ENCODE assay signal across 8 cellular contexts in the genomic region with DNA sequence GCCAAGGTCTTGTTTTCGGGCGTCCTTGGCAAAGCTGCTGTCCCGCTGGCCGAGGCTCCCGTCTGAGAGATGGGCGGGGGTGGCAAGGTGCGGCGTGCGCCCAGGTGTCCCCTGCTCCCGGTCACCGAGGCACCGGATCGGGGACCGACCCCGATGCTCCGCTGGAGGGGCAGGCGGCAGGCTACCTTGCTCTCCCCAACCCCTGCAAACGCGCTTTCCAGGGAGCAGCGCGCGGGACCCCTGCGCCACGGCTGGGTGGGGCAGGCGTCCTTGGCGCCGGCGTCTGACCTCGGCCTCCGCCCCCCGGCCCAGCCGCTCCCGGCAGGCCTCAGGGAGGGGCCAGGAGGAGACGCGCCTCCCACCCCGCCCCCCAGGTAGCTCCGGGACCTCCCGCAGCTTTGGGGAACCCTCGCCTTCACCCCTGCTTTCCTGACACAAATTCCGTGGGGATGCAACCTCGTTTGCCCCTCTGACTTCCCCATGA. TPM values are rescaled to one million over a fixed set of nuclear protein-coding genes. Genes with fewer than 3 reads are reported as not detected.
A peak's percentile ranks its signal among the peaks of the same experiment; 100 is the strongest.
DNase-seq lines count a peak whose midpoint lies in the region; ATAC-seq and TF ChIP-seq lines count a peak whose summit lies in the region.

No MANE protein-coding gene starts in this region.

- BruUV-seq in A673 (replicated peaks; lab: Mats Ljungman, UMichigan) = no TSS peak

- DNase-seq in A673 (ENCODE audit: low spot score) (no peak), stomach (no peak), HUDEP-2 (lab: John Stamatoyannopoulos, UW; ENCODE audit: unreplicated experiment in 76 of 76) (no peak), dedifferentiated amniotic fluid mesenchymal stem cell (ENCODE audit: extremely low spot score) (no peak)
- peak; percentile 21 for DNase-seq in activated T-cell treated with anti-CD3 and anti-CD28 coated beads, Interleukin-2, amount 50 U/mL, for 4 hours

- no peak for TF ChIP-seq POLR2A in stomach (IDR thresholded peaks at IDR 0.05)

- H3K36me3 ChIP-seq in A673 (ENCODE audit: insufficient read depth, low read length, poor library complexity, severe bottlenecking) (no peaks in the 10 kb centered on the region), HEK293 (ENCODE audit: control insufficient read depth in 2 of 2, insufficient read depth in 1 of 2, low read length in 2 of 2) (no peaks in the 10 kb centered on the region), stomach (no peaks in the 10 kb centered on the region)

- TF ChIP-seq EP300 in stomach (IDR thresholded peaks at IDR 0.05) = no peak

- H3K27me3 Mint-ChIP-seq in activated T-cell treated with anti-CD3 and anti-CD28 coated beads, Interleukin-2, amount 50 U/mL, for 4 hours (ENCODE audit: low read depth) = peaks cover 4% of the 10 kb centered on the region

- H3K9me3 Mint-ChIP-seq in activated T-cell treated with anti-CD3 and anti-CD28 coated beads, Interleukin-2, amount 50 U/mL, for 4 hours = no peaks in the 10 kb centered on the region

- H3K36me3 Mint-ChIP-seq in activated T-cell treated with anti-CD3 and anti-CD28 coated beads, Interleukin-2, amount 50 U/mL, for 4 hours (ENCODE audit: insufficient read depth) = no peaks in the 10 kb centered on the region

- H3K27ac ChIP-seq in A673 (ENCODE audit: low read depth, low read length, poor library complexity, severe bottlenecking) (no peak overlapping the region), HEK293 (ENCODE audit: extremely low read depth, low read depth, low read length) (no peak overlapping the region), stomach (peak overlapping the region; percentile 51 to 73 (median 59))

- no peaks in the 10 kb centered on the region for H3K27me3 ChIP-seq in A673 (replicated peaks; ENCODE audit: insufficient read depth, low read depth, low read length, poor library complexity)
- H3K27me3 ChIP-seq in stomach = peaks cover 0 to 72% (median 19%) of the 10 kb centered on the region in 3 donors

- H3K4me1 ChIP-seq in A673 (ENCODE audit: insufficient read depth, low read length, poor library complexity, severe bottlenecking) = peaks cover 24% of the 10 kb centered on the region
- H3K4me1 ChIP-seq in HEK293 (ENCODE audit: control insufficient read depth, insufficient read depth, low read length) = no peaks in the 10 kb centered on the region
- peaks cover 18 to 48% (median 44%) of the 10 kb centered on the region in 4 donors for H3K4me1 ChIP-seq in stomach

- peak overlapping the region; percentile 90 for H3K4me3 Mint-ChIP-seq in activated T-cell treated with anti-CD3 and anti-CD28 coated beads, Interleukin-2, amount 50 U/mL, for 4 hours

- CTCF ChIA-PET in A673 (lab: Charles Lee) (no interaction called here), HEK293 (lab: Yijun Ruan, JAX) (interaction anchor here (0.5 to 1.0 kb wide), 2 partner anchors 12 to 36 kb away, joined by 3 read pairs; no protein-coding TSS in a partner anchor)

- peak overlapping the region; percentile 50 for H3K4me3 ChIP-seq in A673 (ENCODE audit: low read depth, low read length, poor library complexity, severe bottlenecking)
- H3K4me3 ChIP-seq in HEK293 (ENCODE audit: low read depth, low read length) = peak overlapping the region; percentile 49
- H3K4me3 ChIP-seq in iPS-11a (ENCODE audit: low read depth, low read length) = peak overlapping the region; percentile 85
- peak overlapping the region; percentile 52 to 79 (median 54) for H3K4me3 ChIP-seq in stomach

- 0 to 4% (median 1%) methylated on average over 15 to 41 of the region's 41 CpGs for WGBS in stomach, 5 donors

- peaks cover 36% of the 10 kb centered on the region for H3K4me1 Mint-ChIP-seq in activated T-cell treated with anti-CD3 and anti-CD28 coated beads, Interleukin-2, amount 50 U/mL, for 4 hours (ENCODE audit: low read depth)

- TF ChIP-seq CTCF in A673 (conservative IDR thresholded peaks at IDR 0.05; ENCODE audit: low read depth, low read length) (no peak), HEK293 (tag by site-specific recombination; IDR thresholded peaks at IDR 0.05) (no peak), stomach (IDR thresholded peaks at IDR 0.05) (no peak)

- POLR2A ChIA-PET in A673 (lab: Charles Lee; ENCODE audit: low non-redundant PET) = no interaction called here
- POLR2A ChIA-PET in HEK293 (lab: Yijun Ruan, JAX) = interaction anchor here (0.6 to 0.8 kb wide), 2 partner anchors 11 to 16 kb away, joined by 3 read pairs; no protein-coding TSS in a partner anchor

- peak; percentile 27 to 32 for ATAC-seq in activated T-cell treated with anti-CD3 and anti-CD28 coated beads, Interleukin-2, amount 50 U/mL, for 4 hours
- ATAC-seq in HG02678 (IDR thresholded peaks at IDR 0.05; ENCODE audit: unreplicated experiment) = no peak

- H3K9me3 ChIP-seq in A673 (ENCODE audit: low read depth, low read length, poor library complexity, severe bottlenecking) (no peaks in the 10 kb centered on the region), HEK293 (ENCODE audit: control insufficient read depth, insufficient read depth, low read depth, low read length) (no peaks in the 10 kb centered on the region), stomach (no peaks in the 10 kb centered on the region)

- intact Hi-C loops in A673 (cut with micrococcal nuclease; ENCODE audit: unreplicated experiment) = no loop called here
- intact Hi-C loops in stomach (cut with DNase I; ENCODE audit: low total_unique reads) = no loop called here

TF ChIP-seq in HEK293, 187 proteins besides CTCF, POLR2A, EP300 and RAD21 (continues in another document):
- TF ChIP-seq GLIS2 (tag by site-specific recombination; IDR thresholded peaks at IDR 0.05) (peak; percentile 86), ZBTB7A (tag by site-specific recombination; IDR thresholded peaks at IDR 0.05; ENCODE audit: low read depth) (no peak), ZNF335 (tag by site-specific recombination; conservative IDR thresholded peaks at IDR 0.05) (peak; percentile 47), HOXD13 (CRISPR knock-in tag; IDR thresholded peaks at IDR 0.05; ENCODE audit: borderline replicate concordance) (no peak), KLF9 (tag by site-specific recombination; IDR thresholded peaks at IDR 0.05; ENCODE audit: low read depth) (peak; percentile 36; the same call in 1 of the 2 replicates), ZNF214 (tag by site-specific recombination; IDR thresholded peaks at IDR 0.05; ENCODE audit: borderline replicate concordance) (no peak), ZFP37 (tag by site-specific recombination; IDR thresholded peaks at IDR 0.05) (no peak), SP2 (tag by site-specific recombination; IDR thresholded peaks at IDR 0.05) (peak; percentile 47), GLI2 (tag by site-specific recombination; IDR thresholded peaks at IDR 0.05; ENCODE audit: borderline replicate concordance, low read depth) (no peak), SP3 (tag by site-specific recombination; IDR thresholded peaks at IDR 0.05) (peak; percentile 57), KLF7 (tag by site-specific recombination; IDR thresholded peaks at IDR 0.05; ENCODE audit: borderline replicate concordance) (0 out of 2 replicates have a peak, but pooled peaks have one; percentile 33), ZNF76 (tag by site-specific recombination; IDR thresholded peaks at IDR 0.05; ENCODE audit: borderline replicate concordance, low read depth) (peak; percentile 40; the same call in 1 of the 2 replicates)
- TF ChIP-seq, protein P1, sequence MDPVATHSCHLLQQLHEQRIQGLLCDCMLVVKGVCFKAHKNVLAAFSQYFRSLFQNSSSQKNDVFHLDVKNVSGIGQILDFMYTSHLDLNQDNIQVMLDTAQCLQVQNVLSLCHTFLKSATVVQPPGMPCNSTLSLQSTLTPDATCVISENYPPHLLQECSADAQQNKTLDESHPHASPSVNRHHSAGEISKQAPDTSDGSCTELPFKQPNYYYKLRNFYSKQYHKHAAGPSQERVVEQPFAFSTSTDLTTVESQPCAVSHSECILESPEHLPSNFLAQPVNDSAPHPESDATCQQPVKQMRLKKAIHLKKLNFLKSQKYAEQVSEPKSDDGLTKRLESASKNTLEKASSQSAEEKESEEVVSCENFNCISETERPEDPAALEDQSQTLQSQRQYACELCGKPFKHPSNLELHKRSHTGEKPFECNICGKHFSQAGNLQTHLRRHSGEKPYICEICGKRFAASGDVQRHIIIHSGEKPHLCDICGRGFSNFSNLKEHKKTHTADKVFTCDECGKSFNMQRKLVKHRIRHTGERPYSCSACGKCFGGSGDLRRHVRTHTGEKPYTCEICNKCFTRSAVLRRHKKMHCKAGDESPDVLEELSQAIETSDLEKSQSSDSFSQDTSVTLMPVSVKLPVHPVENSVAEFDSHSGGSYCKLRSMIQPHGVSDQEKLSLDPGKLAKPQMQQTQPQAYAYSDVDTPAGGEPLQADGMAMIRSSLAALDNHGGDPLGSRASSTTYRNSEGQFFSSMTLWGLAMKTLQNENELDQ (tag by site-specific recombination; IDR thresholded peaks at IDR 0.05; ENCODE audit: low read depth) = no peak
- TF ChIP-seq, protein P2, sequence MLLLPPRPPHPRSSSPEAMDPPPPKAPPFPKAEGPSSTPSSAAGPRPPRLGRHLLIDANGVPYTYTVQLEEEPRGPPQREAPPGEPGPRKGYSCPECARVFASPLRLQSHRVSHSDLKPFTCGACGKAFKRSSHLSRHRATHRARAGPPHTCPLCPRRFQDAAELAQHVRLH (tag by site-specific recombination; IDR thresholded peaks at IDR 0.05) = no peak
- TF ChIP-seq, protein P3, sequence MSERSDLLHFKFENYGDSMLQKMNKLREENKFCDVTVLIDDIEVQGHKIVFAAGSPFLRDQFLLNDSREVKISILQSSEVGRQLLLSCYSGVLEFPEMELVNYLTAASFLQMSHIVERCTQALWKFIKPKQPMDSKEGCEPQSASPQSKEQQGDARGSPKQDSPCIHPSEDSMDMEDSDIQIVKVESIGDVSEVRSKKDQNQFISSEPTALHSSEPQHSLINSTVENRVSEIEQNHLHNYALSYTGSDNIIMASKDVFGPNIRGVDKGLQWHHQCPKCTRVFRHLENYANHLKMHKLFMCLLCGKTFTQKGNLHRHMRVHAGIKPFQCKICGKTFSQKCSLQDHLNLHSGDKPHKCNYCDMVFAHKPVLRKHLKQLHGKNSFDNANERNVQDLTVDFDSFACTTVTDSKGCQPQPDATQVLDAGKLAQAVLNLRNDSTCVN (tag by site-specific recombination; optimal IDR thresholded peaks at IDR 0.05) = peak; percentile 59

RNA-seq across cellular contexts. Expression of a gene that starts 0.6 kb away (rescaled TPM):
- 0.66 and 0.73 TPM in 2 replicates for total RNA-seq in A673 (2021)
- 1 to 10 TPM; 6.4 to 7.8 (median 7.6) TPM for total RNA-seq in activated T-cell treated with anti-CD3 and anti-CD28 coated beads, Interleukin-2, amount 50 U/mL, for 4 hours
- total RNA-seq in stomach = 1 to 10 TPM in 4 of 5 donors, not detected in 1; 2.7 to 6.1 (median 3.9) TPM
- polyA plus RNA-seq in stomach = 1 to 10 TPM; 2.6 to 3.8 (median 2.9) TPM

RNA-seq across cellular contexts. Expression of a gene that starts 16.9 kb away (rescaled TPM):
- total RNA-seq in A673 (2021) = 37.0 and 38.0 TPM in 2 replicates
- 10 to 100 TPM; 34.6 to 41.2 (median 35.8) TPM for total RNA-seq in activated T-cell treated with anti-CD3 and anti-CD28 coated beads, Interleukin-2, amount 50 U/mL, for 4 hours
- 10 to 100 TPM; 25.3 to 72.9 (median 50.9) TPM for total RNA-seq in stomach
- polyA plus RNA-seq in stomach = 10 to 100 TPM; 28.2 to 35.5 (median 28.9) TPM

RNA-seq across cellular contexts. Expression of a gene that starts 39.8 kb away (rescaled TPM):
- total RNA-seq in A673 (2021) (223 and 232 TPM in 2 replicates), stomach (10 to 100 TPM in 4 of 5 donors, 1 to 10 TPM in 1; 4.0 to 89.3 (median 25.5) TPM)
- total RNA-seq in activated T-cell treated with anti-CD3 and anti-CD28 coated beads, Interleukin-2, amount 50 U/mL, for 4 hours = 100 to 1,000 TPM; 373 to 417 (median 409) TPM
- polyA plus RNA-seq in stomach = 100 to 1,000 TPM; 149 to 182 (median 168) TPM

Comparison
In these comparisons a context has a peak if more than half of its experiments do, and no peak if none do; other contexts are left out.
1. H3K27ac ChIP-seq: peak in stomach (5 of 5); none in A673 (single experiment) and HEK293 (single experiment).
2. Peak in every context shown above with its lines, with median percentiles within 50 percentile points of each other: H3K4me3 ChIP-seq.